10 cellular contexts compared by ENCODE assay signal in genomic region chr17:56910509-56911235, GRCh38. TPM values are rescaled to one million over a fixed set of nuclear protein-coding genes. Genes with fewer than 3 reads are reported as not detected.
DNase-seq lines count a peak whose midpoint lies in the region; ATAC-seq and TF ChIP-seq lines count a peak whose summit lies in the region.
"Had no signal": no experiment of that assay in that cellular context is flagged by ENCODE, and none has a peak within 500 bp of the region (broad histone marks: within the 10 kb centered on the region; RNA-seq: fewer than 3 reads in every experiment).

No MANE protein-coding gene starts in this region.

- DNase-seq in T-cell (no peak), NCI-H2029 (lab: John Stamatoyannopoulos, UW) (no peak)
- no peak for DNase-seq in stimulated activated naive B cell treated with anti-CD40 and anti-IgM and Interleukin-4, amounts not matched to agents 10 μg/mL and 1 μg/mL and 100 μg/mL, for 72 hours
- DNase-seq in activated CD4-positive, alpha-beta T cell treated with anti-CD3 and anti-CD28 coated beads, Interleukin-2, amount 50 U/mL, for 48 hours, result no peak
- DNase-seq: NCI-H2171 treated with DMSO at 0.1 percent for 48 hours, occipital lobe had no signal

- no peaks in the 10 kb centered on the region for H3K9me3 Mint-ChIP-seq in T-cell
- H3K9me3 Mint-ChIP-seq in stimulated activated naive B cell treated with anti-CD40 and anti-IgM and Interleukin-4, amounts not matched to agents 10 μg/mL and 1 μg/mL and 100 μg/mL, for 72 hours, result no peaks in the 10 kb centered on the region

- peak overlapping the region; percentile 42 to 61 for H3K27ac Mint-ChIP-seq in T-cell
- H3K27ac Mint-ChIP-seq in stimulated activated naive B cell treated with anti-CD40 and anti-IgM and Interleukin-4, amounts not matched to agents 10 μg/mL and 1 μg/mL and 100 μg/mL, for 72 hours, result peak overlapping the region; percentile 31

- no peaks in the 10 kb centered on the region for H3K27me3 ChIP-seq in gastroesophageal sphincter
- H3K27me3 ChIP-seq: body of pancreas had no signal

- peaks cover 0 to 35% of the 10 kb centered on the region in 2 donors for H3K36me3 ChIP-seq in gastroesophageal sphincter

- 80 to 95% methylated on average over 2 to 3 of the region's 7 CpGs for WGBS in gastroesophageal sphincter (ENCODE audit: low coverage in 1 of 2), 2 donors

- H3K4me1 ChIP-seq in gastroesophageal sphincter, result peaks cover 0 to 68% (median 24%) of the 10 kb centered on the region in 3 donors

- CTCF ChIA-PET in T-cell (lab: Charles Lee), result no interaction called here

- H3K4me3 Mint-ChIP-seq in T-cell, result peak overlapping the region; percentile 48 to 86 (median 51)
- peak overlapping the region; percentile 8 for H3K4me3 Mint-ChIP-seq in stimulated activated naive B cell treated with anti-CD40 and anti-IgM and Interleukin-4, amounts not matched to agents 10 μg/mL and 1 μg/mL and 100 μg/mL, for 72 hours

- no peak for TF ChIP-seq EP300 in gastroesophageal sphincter (IDR thresholded peaks at IDR 0.05)

- peaks cover 31% of the 10 kb centered on the region for H3K36me3 Mint-ChIP-seq in T-cell
- H3K36me3 Mint-ChIP-seq in stimulated activated naive B cell treated with anti-CD40 and anti-IgM and Interleukin-4, amounts not matched to agents 10 μg/mL and 1 μg/mL and 100 μg/mL, for 72 hours, result peaks cover 24 to 34% of the 10 kb centered on the region in 2 donors

- H3K27me3 Mint-ChIP-seq in T-cell, result no peaks in the 10 kb centered on the region
- H3K27me3 Mint-ChIP-seq in stimulated activated naive B cell treated with anti-CD40 and anti-IgM and Interleukin-4, amounts not matched to agents 10 μg/mL and 1 μg/mL and 100 μg/mL, for 72 hours, result no peaks in the 10 kb centered on the region

- TF ChIP-seq CTCF in GM12875 (IDR thresholded peaks at IDR 0.05; ENCODE audit: borderline replicate concordance, insufficient read depth, low read depth, low read length), result no peak
- no peak for TF ChIP-seq CTCF in gastroesophageal sphincter (IDR thresholded peaks at IDR 0.05)

- no peaks in the 10 kb centered on the region for H3K9me3 ChIP-seq in gastroesophageal sphincter
- H3K9me3 ChIP-seq: body of pancreas had no signal

- TF ChIP-seq POLR2A in gastroesophageal sphincter (IDR thresholded peaks at IDR 0.05), result no peak

- peaks cover 66 to 73% (median 68%) of the 10 kb centered on the region in 3 donors for H3K4me1 Mint-ChIP-seq in T-cell
- peaks cover 41 to 79% of the 10 kb centered on the region in 2 donors for H3K4me1 Mint-ChIP-seq in stimulated activated naive B cell treated with anti-CD40 and anti-IgM and Interleukin-4, amounts not matched to agents 10 μg/mL and 1 μg/mL and 100 μg/mL, for 72 hours

- H3K4me3 ChIP-seq in GM12875 (ENCODE audit: low read depth, low read length), result peak overlapping the region; percentile 21
- peak overlapping the region in 1 of 2 donors; percentile 90 for H3K4me3 ChIP-seq in gastroesophageal sphincter
- H3K4me3 ChIP-seq: body of pancreas had no signal

- H3K27ac ChIP-seq in gastroesophageal sphincter, result peak overlapping the region in 3 of 4 donors; percentile 58 to 88 (median 84)
- H3K27ac ChIP-seq: body of pancreas had no signal

- POLR2A ChIA-PET in T-cell (lab: Charles Lee), result interaction anchor here (0.5 to 0.6 kb wide), 2 partner anchors 1213 to 1435 kb away, joined by 3 read pairs; no protein-coding TSS in a partner anchor

- ATAC-seq in T-cell (replicated peaks in 1 of 4) (no peak), gastroesophageal sphincter (no peak), GM18873 (IDR thresholded peaks at IDR 0.05; ENCODE audit: low FRiP score, unreplicated experiment) (no peak)
- no peak for ATAC-seq in stimulated activated naive B cell treated with anti-CD40 and anti-IgM and Interleukin-4, amounts not matched to agents 10 μg/mL and 1 μg/mL and 100 μg/mL, for 72 hours (replicated peaks)
- ATAC-seq: body of pancreas had no signal

RNA-seq across cellular contexts. Expression of gene TRIM25, which starts 3.2 kb away (rescaled TPM):
- total RNA-seq in T-cell, result 10 to 100 TPM; 41.4 to 59.7 (median 56.1) TPM
- total RNA-seq in gastroesophageal sphincter, result 10 to 100 TPM; 10.1 to 36.6 (median 20.6) TPM

RNA-seq across cellular contexts. Expression of gene COIL, which starts 50.2 kb away (rescaled TPM):
- 10 to 100 TPM; 14.7 to 19.2 (median 15.7) TPM for total RNA-seq in T-cell
- total RNA-seq in gastroesophageal sphincter, result 10 to 100 TPM in 3 of 4 donors, 1 to 10 TPM in 1; 10.0 to 16.9 (median 10.9) TPM
